1 cellular context compared by ENCODE assay signal in the genomic region with DNA sequence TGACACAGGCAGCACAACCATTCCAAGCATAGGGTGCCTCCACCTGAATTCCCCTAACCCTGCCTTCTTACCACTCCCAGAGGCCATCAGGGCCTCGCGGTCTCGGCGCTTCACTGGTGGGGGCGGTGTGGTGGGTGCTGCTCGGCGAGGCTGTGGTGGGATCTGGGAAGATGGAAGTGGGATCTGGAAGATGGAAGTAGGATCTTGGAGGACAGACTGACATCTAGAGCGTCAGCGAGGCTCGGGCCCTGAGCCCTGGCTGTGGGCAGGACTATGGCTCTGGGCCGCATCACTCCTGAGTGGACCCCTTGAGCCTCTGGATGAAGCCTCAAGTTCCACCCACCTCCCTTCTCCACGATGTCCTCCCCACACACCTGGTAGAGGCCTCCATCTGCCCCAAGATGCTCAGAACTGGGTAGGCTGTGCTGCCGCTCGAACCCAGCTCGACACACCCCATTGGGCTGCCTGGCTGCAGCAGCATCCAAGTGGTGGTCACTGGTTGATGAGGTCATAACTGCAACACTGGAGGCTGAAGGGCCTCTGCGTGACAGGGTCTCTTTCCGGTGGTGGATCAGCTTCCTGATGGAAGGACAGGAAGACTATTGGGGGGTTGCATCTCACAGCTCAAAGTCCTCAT.
TF ChIP-seq lines count a peak whose summit lies in the region.

No MANE protein-coding gene starts in this region.

TF ChIP-seq in IMR-90, 13 proteins besides CTCF, POLR2A, EP300 and RAD21:
- TF ChIP-seq BHLHE40 (IDR thresholded peaks at IDR 0.05; ENCODE audit: low read depth, low read length), result no peak
- TF ChIP-seq FOS (IDR thresholded peaks at IDR 0.05; ENCODE audit: low read depth, low read length), result no peak
- TF ChIP-seq RCOR1 (IDR thresholded peaks at IDR 0.05; ENCODE audit: insufficient replicate concordance, low read length), result no peak
- no peak for TF ChIP-seq NFE2L2 (IDR thresholded peaks at IDR 0.05; ENCODE audit: low read depth, low read length)
- no peak for TF ChIP-seq SMC3 (IDR thresholded peaks at IDR 0.05; ENCODE audit: low read depth, low read length)
- TF ChIP-seq MAZ (IDR thresholded peaks at IDR 0.05; ENCODE audit: borderline replicate concordance, low read depth, low read length), result no peak
- TF ChIP-seq, protein P1, sequence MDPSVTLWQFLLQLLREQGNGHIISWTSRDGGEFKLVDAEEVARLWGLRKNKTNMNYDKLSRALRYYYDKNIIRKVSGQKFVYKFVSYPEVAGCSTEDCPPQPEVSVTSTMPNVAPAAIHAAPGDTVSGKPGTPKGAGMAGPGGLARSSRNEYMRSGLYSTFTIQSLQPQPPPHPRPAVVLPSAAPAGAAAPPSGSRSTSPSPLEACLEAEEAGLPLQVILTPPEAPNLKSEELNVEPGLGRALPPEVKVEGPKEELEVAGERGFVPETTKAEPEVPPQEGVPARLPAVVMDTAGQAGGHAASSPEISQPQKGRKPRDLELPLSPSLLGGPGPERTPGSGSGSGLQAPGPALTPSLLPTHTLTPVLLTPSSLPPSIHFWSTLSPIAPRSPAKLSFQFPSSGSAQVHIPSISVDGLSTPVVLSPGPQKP (IDR thresholded peaks at IDR 0.05; ENCODE audit: borderline replicate concordance, low read depth, low read length), result no peak
- TF ChIP-seq CHD1 (IDR thresholded peaks at IDR 0.05; ENCODE audit: low read depth, low read length), result no peak
